In the genomic region with DNA sequence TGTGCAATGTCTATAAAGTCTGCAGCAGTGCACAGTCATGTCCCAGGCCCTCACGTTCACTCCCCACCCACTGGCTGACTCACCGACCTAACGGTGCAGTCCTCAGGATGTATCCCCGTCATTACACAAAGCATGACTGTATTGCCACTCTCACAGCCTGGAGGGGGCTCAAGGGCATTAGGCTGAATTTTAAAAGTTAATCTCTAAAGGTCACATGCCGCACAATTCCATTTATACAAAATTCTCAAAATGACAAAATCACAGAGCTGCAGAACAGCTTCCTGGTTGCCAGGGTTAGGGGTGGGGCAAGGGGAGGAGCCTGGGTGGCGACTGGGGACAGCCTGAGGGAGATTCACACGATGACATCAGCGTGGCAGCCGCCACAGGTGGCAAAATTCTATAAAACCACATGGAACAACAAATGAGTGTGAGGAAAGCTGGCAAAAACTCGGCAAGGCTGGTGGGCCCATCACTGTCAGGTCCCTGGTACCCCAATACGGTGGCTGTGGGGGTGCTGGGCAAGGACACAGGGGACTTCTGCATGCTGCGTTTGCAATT, we compare ENCODE assay signal across 8 cellular contexts.
DNase-seq lines count a peak whose midpoint lies in the region; ATAC-seq and TF ChIP-seq lines count a peak whose summit lies in the region.

No MANE protein-coding gene starts in this region.

- CTCF ChIA-PET in PC-9 (lab: Charles Lee) = no interaction called here

- ATAC-seq in HG03342 (IDR thresholded peaks at IDR 0.05; ENCODE audit: unreplicated experiment) = no peak

- H3K4me3 ChIP-seq in PC-9 = no peak overlapping the region

- peaks cover 48% of the 10 kb centered on the region for H3K27me3 ChIP-seq in PC-9 (ENCODE audit: insufficient read depth, low read depth)

- no peak overlapping the region for H3K4me2 ChIP-seq in PC-9

- no peak overlapping the region for H2AFZ ChIP-seq in PC-9

- DNase-seq in COLO668 (lab: John Stamatoyannopoulos, UW; ENCODE audit: unreplicated experiment) = peak; percentile 50
- DNase-seq in PC-9 = peak; percentile 62 to 68
- peak; percentile 57 for DNase-seq in activated T-cell treated with anti-CD3 and anti-CD28 coated beads, Interleukin-2, amount 50 U/mL, for 1 hour
- peak; percentile 63 for DNase-seq in globus pallidus (ENCODE audit: low spot score)
- DNase-seq in stimulated activated CD4-positive, alpha-beta T cell treated with anti-CD3 and anti-CD28 coated beads, Interleukin-15, amount 100 ng/mL, for 1 hour (ENCODE audit: low read depth in 1 of 2, low spot score in 1 of 2) = peak; percentile 35 to 53
- DNase-seq in GDM1 (lab: John Stamatoyannopoulos, UW) = no peak
- no peak for DNase-seq in retina

- H3K36me3 ChIP-seq in PC-9 (ENCODE audit: low read depth) = no peaks in the 10 kb centered on the region

- H3K79me2 ChIP-seq in PC-9 (ENCODE audit: low read depth) = no peaks in the 10 kb centered on the region

- no peaks in the 10 kb centered on the region for H3F3A ChIP-seq in PC-9 (ENCODE audit: insufficient read depth, low read depth)

- no peak overlapping the region for H3K27ac ChIP-seq in PC-9

- TF ChIP-seq CTCF in PC-9 (conservative IDR thresholded peaks at IDR 0.05) = no peak

- POLR2A ChIA-PET in PC-9 (lab: Charles Lee; ENCODE audit: unreplicated experiment) = interaction anchor here (0.7 kb wide), 1 partner anchor 84 kb away, joined by 10 read pairs; no protein-coding TSS in a partner anchor

- no peaks in the 10 kb centered on the region for H3K9me2 ChIP-seq in PC-9 (ENCODE audit: insufficient read depth)

- H3K4me1 ChIP-seq in PC-9 (replicated peaks; ENCODE audit: insufficient read depth) = 0 out of 2 replicates have a peak, but pooled peaks cover 3% of the 10 kb centered on the region

- no TSS peak for BruUV-seq in PC-9 (replicated peaks; lab: Mats Ljungman, UMichigan)

- intact Hi-C loops in PC-9 (cut with micrococcal nuclease; ENCODE audit: unreplicated experiment) = no loop called here

- H4K20me1 ChIP-seq in PC-9 (ENCODE audit: insufficient read depth) = no peaks in the 10 kb centered on the region

- no peaks in the 10 kb centered on the region; the same call in 1 of the 2 replicates for H3K9me3 ChIP-seq in PC-9 (ENCODE audit: insufficient read depth, low read depth)

Comparison
In these comparisons a context has a peak if more than half of its experiments do, and no peak if none do; other contexts are left out.
1. DNase-seq: peak in COLO668 (single experiment), PC-9 (2 of 2), activated T-cell treated with anti-CD3 and anti-CD28 coated beads, Interleukin-2, amount 50 U/mL, for 1 hour (single experiment), globus pallidus (single experiment) and stimulated activated CD4-positive, alpha-beta T cell treated with anti-CD3 and anti-CD28 coated beads, Interleukin-15, amount 100 ng/mL, for 1 hour (2 of 2); none in GDM1 (single experiment) and retina (single experiment).